Comparison of ENCODE assay signal across 1 cellular context in genomic region chr10:75261813-75262725, GRCh38.
TF ChIP-seq lines count a peak whose summit lies in the region.

No MANE protein-coding gene starts in this region.

TF ChIP-seq in HepG2, 621 proteins besides CTCF, POLR2A, EP300 and RAD21 (continued from another document and continues in another):
- no peak for TF ChIP-seq IRF9 (CRISPR knock-in tag; IDR thresholded peaks at IDR 0.05; ENCODE audit: borderline replicate concordance)
- TF ChIP-seq CC2D1A (CRISPR knock-in tag; IDR thresholded peaks at IDR 0.05), result no peak
- peak; percentile 95 for TF ChIP-seq ZMYM3 (CRISPR knock-in tag; IDR thresholded peaks at IDR 0.05)
- no peak for TF ChIP-seq NRL (CRISPR knock-in tag; IDR thresholded peaks at IDR 0.05; ENCODE audit: borderline replicate concordance)
- TF ChIP-seq E2F2 (CRISPR knock-in tag; IDR thresholded peaks at IDR 0.05; ENCODE audit: borderline replicate concordance), result no peak
- no peak for TF ChIP-seq ATF6 (CRISPR knock-in tag; conservative IDR thresholded peaks at IDR 0.05)
- peak; percentile 62 for TF ChIP-seq PHF21A (CRISPR knock-in tag; IDR thresholded peaks at IDR 0.05)
- TF ChIP-seq CAMTA2 (CRISPR knock-in tag; IDR thresholded peaks at IDR 0.05; ENCODE audit: borderline replicate concordance), result no peak
- TF ChIP-seq ADNP (CRISPR knock-in tag; IDR thresholded peaks at IDR 0.05), result peak; percentile 23; the same call in 1 of the 2 replicates
- no peak for TF ChIP-seq ZNF766 (CRISPR knock-in tag; IDR thresholded peaks at IDR 0.05; ENCODE audit: borderline replicate concordance)
- TF ChIP-seq SCMH1 (CRISPR knock-in tag; IDR thresholded peaks at IDR 0.05; ENCODE audit: borderline replicate concordance), result no peak
- no peak for TF ChIP-seq ZSCAN31 (CRISPR knock-in tag; IDR thresholded peaks at IDR 0.05; ENCODE audit: low read depth)
- no peak for TF ChIP-seq CEBPZ (IDR thresholded peaks at IDR 0.05; ENCODE audit: low read length)
- no peak for TF ChIP-seq KDM5A (IDR thresholded peaks at IDR 0.05; ENCODE audit: borderline replicate concordance, low read length)
- no peak for TF ChIP-seq THYN1 (CRISPR knock-in tag; IDR thresholded peaks at IDR 0.05; ENCODE audit: borderline replicate concordance, low read depth)
- TF ChIP-seq ZNF572 (CRISPR knock-in tag; IDR thresholded peaks at IDR 0.05), result no peak
- TF ChIP-seq ZMAT5 (CRISPR knock-in tag; IDR thresholded peaks at IDR 0.05; ENCODE audit: borderline replicate concordance, low read depth), result no peak
- TF ChIP-seq STAG1 (CRISPR knock-in tag; IDR thresholded peaks at IDR 0.05), result peak; percentile 37
- no peak for TF ChIP-seq ZNF276 (CRISPR knock-in tag; IDR thresholded peaks at IDR 0.05; ENCODE audit: low read depth)
- TF ChIP-seq ZNF34 (CRISPR knock-in tag; IDR thresholded peaks at IDR 0.05; ENCODE audit: borderline replicate concordance), result no peak
- peak; percentile 40 for TF ChIP-seq ZNF281 (CRISPR knock-in tag; IDR thresholded peaks at IDR 0.05; ENCODE audit: borderline replicate concordance)
- TF ChIP-seq ZNF10 (CRISPR knock-in tag; IDR thresholded peaks at IDR 0.05; ENCODE audit: borderline replicate concordance, low read depth), result no peak
- no peak for TF ChIP-seq ZZZ3 (CRISPR knock-in tag; IDR thresholded peaks at IDR 0.05; ENCODE audit: borderline replicate concordance)
- no peak for TF ChIP-seq MYNN (CRISPR knock-in tag; IDR thresholded peaks at IDR 0.05; ENCODE audit: low read depth)
- no peak for TF ChIP-seq ZNF232 (CRISPR knock-in tag; IDR thresholded peaks at IDR 0.05; ENCODE audit: borderline replicate concordance)
- TF ChIP-seq RXRB (CRISPR knock-in tag; IDR thresholded peaks at IDR 0.05; ENCODE audit: borderline replicate concordance), result no peak
- peak; percentile 35 for TF ChIP-seq SALL1 (CRISPR knock-in tag; IDR thresholded peaks at IDR 0.05)
- TF ChIP-seq ARID3A (IDR thresholded peaks at IDR 0.05; ENCODE audit: low read depth, low read length), result no peak
- no peak for TF ChIP-seq PAF1 (CRISPR knock-in tag; IDR thresholded peaks at IDR 0.05)
- peak; percentile 47; the same call in 1 of the 2 replicates for TF ChIP-seq FOSL2 (CRISPR knock-in tag; IDR thresholded peaks at IDR 0.05)
- TF ChIP-seq HNF4A (CRISPR knock-in tag; IDR thresholded peaks at IDR 0.05), result peak; percentile 83
- peak; percentile 53; the same call in 1 of the 2 replicates for TF ChIP-seq ZFP91 (CRISPR knock-in tag; IDR thresholded peaks at IDR 0.05; ENCODE audit: borderline replicate concordance)
- TF ChIP-seq ZNF609 (CRISPR knock-in tag; IDR thresholded peaks at IDR 0.05; ENCODE audit: borderline replicate concordance), result no peak
- TF ChIP-seq ZFYVE20 (CRISPR knock-in tag; IDR thresholded peaks at IDR 0.05; ENCODE audit: borderline replicate concordance, low read depth), result no peak
- no peak for TF ChIP-seq ZNF784 (CRISPR knock-in tag; IDR thresholded peaks at IDR 0.05; ENCODE audit: borderline replicate concordance)
- TF ChIP-seq ZNF468 (CRISPR knock-in tag; IDR thresholded peaks at IDR 0.05), result no peak
